Comparison of ENCODE assay signal across 8 cellular contexts in the genomic region with DNA sequence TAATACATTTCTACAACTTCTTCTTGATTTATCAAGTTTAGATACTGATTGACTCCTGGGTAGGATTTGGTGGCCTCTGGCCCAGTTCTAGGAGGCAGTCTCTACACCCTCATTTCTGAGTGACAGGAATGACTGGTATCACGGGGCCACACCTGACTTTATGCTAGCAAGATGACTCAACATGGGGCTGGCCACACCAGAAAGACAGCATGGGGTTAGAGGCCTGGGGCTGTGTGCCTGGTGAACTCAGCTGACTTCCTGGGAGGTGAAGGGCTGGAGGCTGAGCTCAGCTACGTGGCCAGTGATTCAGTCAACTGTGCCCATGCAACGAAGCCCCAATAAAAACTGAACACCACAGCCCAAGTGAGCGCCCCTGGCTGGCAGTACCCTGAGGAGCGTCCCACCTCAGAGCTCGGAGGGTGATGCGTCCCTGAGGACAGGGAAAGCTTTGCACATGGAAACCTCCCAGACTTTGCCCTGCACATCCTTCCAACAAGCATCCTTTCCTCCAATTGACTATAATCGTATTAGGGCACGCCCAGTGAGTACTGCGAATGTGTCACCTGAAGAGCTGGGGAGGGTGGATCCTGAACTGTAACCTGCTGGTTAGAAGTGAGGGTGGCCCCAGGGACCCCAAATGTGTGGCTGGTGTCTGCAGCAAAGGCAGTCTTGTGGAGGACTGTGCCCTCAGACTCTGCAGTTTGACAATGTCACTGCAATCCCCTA. TPM values are rescaled to one million over a fixed set of nuclear protein-coding genes. Genes with fewer than 3 reads are reported as not detected.
DNase-seq lines count a peak whose midpoint lies in the region; ATAC-seq and TF ChIP-seq lines count a peak whose summit lies in the region.

No MANE protein-coding gene starts in this region.

- peak overlapping the region; percentile 22 for H3K4me3 Mint-ChIP-seq in MCF 10A (ENCODE audit: unreplicated experiment)
- H3K4me3 Mint-ChIP-seq in stimulated activated naive B cell treated with anti-CD40 and anti-IgM and Interleukin-4, amounts not matched to agents 10 μg/mL and 1 μg/mL and 100 μg/mL, for 72 hours: no peak overlapping the region

- BruUV-seq in MCF 10A (replicated peaks; lab: Mats Ljungman, UMichigan): no TSS peak

- H3K9me3 Mint-ChIP-seq in MCF 10A (ENCODE audit: unreplicated experiment): no peaks in the 10 kb centered on the region
- H3K9me3 Mint-ChIP-seq in stimulated activated naive B cell treated with anti-CD40 and anti-IgM and Interleukin-4, amounts not matched to agents 10 μg/mL and 1 μg/mL and 100 μg/mL, for 72 hours: no peaks in the 10 kb centered on the region

- CTCF ChIA-PET in MCF 10A (lab: Yijun Ruan, JAX): no interaction called here

- 92% methylated on average over 5 to 10 of the region's 10 CpGs for WGBS in upper lobe of left lung, 2 donors

- H3K9me3 ChIP-seq in upper lobe of left lung: no peaks in the 10 kb centered on the region

- H3K27me3 ChIP-seq in upper lobe of left lung: no peaks in the 10 kb centered on the region

- peaks cover 70% of the 10 kb centered on the region for H3K36me3 Mint-ChIP-seq in MCF 10A (ENCODE audit: insufficient read depth, unreplicated experiment)
- peaks cover 4 to 14% of the 10 kb centered on the region in 2 donors for H3K36me3 Mint-ChIP-seq in stimulated activated naive B cell treated with anti-CD40 and anti-IgM and Interleukin-4, amounts not matched to agents 10 μg/mL and 1 μg/mL and 100 μg/mL, for 72 hours

- H3K4me3 ChIP-seq in upper lobe of left lung: no peak overlapping the region

- peaks cover 16% of the 10 kb centered on the region for H3K4me1 Mint-ChIP-seq in MCF 10A (ENCODE audit: insufficient read depth, unreplicated experiment)
- H3K4me1 Mint-ChIP-seq in stimulated activated naive B cell treated with anti-CD40 and anti-IgM and Interleukin-4, amounts not matched to agents 10 μg/mL and 1 μg/mL and 100 μg/mL, for 72 hours: peaks cover 0 to 2% of the 10 kb centered on the region in 2 donors

- no peak for TF ChIP-seq CTCF in MCF 10A (IDR thresholded peaks at IDR 0.05; ENCODE audit: unreplicated experiment)
- TF ChIP-seq CTCF in upper lobe of left lung (IDR thresholded peaks at IDR 0.05): no peak

- TF ChIP-seq EP300 in upper lobe of left lung (IDR thresholded peaks at IDR 0.05): no peak

- DNase-seq in Right ventricle myocardium superior: peak; percentile 16
- DNase-seq in left ventricle myocardium superior: no peak
- DNase-seq in MCF 10A (ENCODE audit: unreplicated experiment): peak; percentile 95
- no peak for DNase-seq in stimulated activated naive B cell treated with anti-CD40 and anti-IgM and Interleukin-4, amounts not matched to agents 10 μg/mL and 1 μg/mL and 100 μg/mL, for 72 hours
- DNase-seq in upper lobe of left lung: no peak
- no peak for DNase-seq in NCI-H510A treated with DMSO at 0.1 percent for 48 hours (lab: John Stamatoyannopoulos, UW)

- ATAC-seq in Right ventricle myocardium superior (ENCODE audit: poor library complexity) (no peak), left ventricle myocardium superior (no peak), HG03378 (IDR thresholded peaks at IDR 0.05; ENCODE audit: unreplicated experiment) (peak; percentile 90), upper lobe of left lung (ENCODE audit: low FRiP score in 2 of 2) (no peak), HG03457 (IDR thresholded peaks at IDR 0.05; ENCODE audit: unreplicated experiment) (no peak)
- peak; percentile 53 to 84 for ATAC-seq in stimulated activated naive B cell treated with anti-CD40 and anti-IgM and Interleukin-4, amounts not matched to agents 10 μg/mL and 1 μg/mL and 100 μg/mL, for 72 hours (replicated peaks)

- peak overlapping the region; percentile 85 for H3K27ac Mint-ChIP-seq in MCF 10A (ENCODE audit: low read depth, unreplicated experiment)
- H3K27ac Mint-ChIP-seq in stimulated activated naive B cell treated with anti-CD40 and anti-IgM and Interleukin-4, amounts not matched to agents 10 μg/mL and 1 μg/mL and 100 μg/mL, for 72 hours: peak overlapping the region; percentile 3

- peaks cover 8 to 84% (median 49%) of the 10 kb centered on the region in 4 donors for H3K36me3 ChIP-seq in upper lobe of left lung

- no peaks in the 10 kb centered on the region for H3K4me1 ChIP-seq in upper lobe of left lung

- H3K27me3 Mint-ChIP-seq in MCF 10A (ENCODE audit: insufficient read depth, unreplicated experiment): no peaks in the 10 kb centered on the region
- H3K27me3 Mint-ChIP-seq in stimulated activated naive B cell treated with anti-CD40 and anti-IgM and Interleukin-4, amounts not matched to agents 10 μg/mL and 1 μg/mL and 100 μg/mL, for 72 hours: no peaks in the 10 kb centered on the region

- H3K27ac ChIP-seq in upper lobe of left lung: no peak overlapping the region

- intact Hi-C loops in Right ventricle myocardium superior (cut with DNase I) (no loop called here), left ventricle myocardium superior (cut with micrococcal nuclease) (no loop called here), MCF 10A (cut with micrococcal nuclease) (loop anchor here (5.0 kb wide), 1 partner anchor 87 kb away; the partner anchor contains the start of gene CYFIP1)

- POLR2A ChIA-PET in MCF 10A (lab: Yijun Ruan, JAX): interaction anchor here (0.6 to 1.4 kb wide), 6 partner anchors 11 to 569 kb away, joined by 3 to 6 read pairs (median 4); partner anchors contain the start of gene TUBGCP5

- TF ChIP-seq POLR2A in upper lobe of left lung (IDR thresholded peaks at IDR 0.05): no peak

RNA-seq across cellular contexts. Expression of gene NIPA2, which starts 57.2 kb away (rescaled TPM):
- total RNA-seq in Right ventricle myocardium superior (19.2 TPM), left ventricle myocardium superior (17.3 TPM), MCF 10A (2022) (50.4 and 51.9 TPM in 2 replicates), upper lobe of left lung (10 to 100 TPM; 23.0 to 55.9 (median 47.5) TPM)

Comparison
In these comparisons a context has a peak if more than half of its experiments do, and no peak if none do; other contexts are left out.
1. DNase-seq: peak in Right ventricle myocardium superior (single experiment) and MCF 10A (single experiment); none in left ventricle myocardium superior (single experiment), stimulated activated naive B cell treated with anti-CD40 and anti-IgM and Interleukin-4, amounts not matched to agents 10 μg/mL and 1 μg/mL and 100 μg/mL, for 72 hours (single experiment), upper lobe of left lung (0 of 2) and NCI-H510A treated with DMSO at 0.1 percent for 48 hours (single experiment).
2. ATAC-seq: peak in HG03378 (single experiment) and stimulated activated naive B cell treated with anti-CD40 and anti-IgM and Interleukin-4, amounts not matched to agents 10 μg/mL and 1 μg/mL and 100 μg/mL, for 72 hours (2 of 2); none in Right ventricle myocardium superior (single experiment), left ventricle myocardium superior (single experiment), upper lobe of left lung (0 of 2) and HG03457 (single experiment).